Comparison of ENCODE assay signal across 9 cellular contexts in the genomic region with DNA sequence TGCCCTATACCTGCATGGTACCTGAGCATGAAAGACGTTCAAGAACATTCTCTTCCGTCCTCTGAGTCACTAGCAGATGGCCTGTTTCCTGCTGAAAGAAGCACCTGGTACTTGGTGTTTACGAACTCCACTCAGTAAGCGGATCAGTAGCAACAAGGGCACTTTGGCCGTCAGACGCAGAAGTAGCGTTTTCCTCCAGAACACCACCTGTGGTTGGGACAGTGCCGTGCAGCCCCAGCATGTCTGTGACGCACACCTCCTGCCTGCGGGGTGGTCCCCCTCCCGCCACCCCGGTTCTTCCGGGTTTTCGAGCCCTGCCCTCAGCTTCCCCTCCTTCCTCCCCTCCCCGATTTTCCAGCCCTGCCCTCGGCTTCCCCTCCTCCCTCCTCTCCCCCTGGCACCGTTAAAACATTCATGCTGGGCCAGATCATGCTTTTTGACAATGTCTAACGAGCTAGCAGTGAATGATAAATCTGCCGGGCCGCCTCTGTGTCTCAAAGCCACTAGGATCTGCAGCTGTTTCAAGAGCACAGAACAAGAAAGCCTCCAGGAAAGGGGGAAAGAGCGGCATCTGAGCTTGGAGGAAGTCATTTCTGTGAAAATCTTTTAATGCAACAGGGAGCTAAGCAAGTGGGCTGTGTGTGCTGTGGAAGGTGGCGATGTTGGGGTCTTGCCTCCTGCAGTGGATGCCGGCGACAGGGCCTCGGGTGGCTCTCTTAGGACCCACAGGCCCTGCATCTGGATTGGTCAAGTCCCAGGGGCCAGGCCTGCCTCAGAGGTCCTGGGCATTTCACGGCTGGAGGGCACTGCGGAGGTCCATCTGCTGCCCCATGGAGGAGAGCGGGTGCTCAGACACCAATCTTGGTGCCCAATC.
DNase-seq lines count a peak whose midpoint lies in the region; ATAC-seq, FAIRE-seq and TF ChIP-seq lines count a peak whose summit lies in the region.
"Had no signal": no experiment of that assay in that cellular context is flagged by ENCODE, and none has a peak within 500 bp of the region (broad histone marks: within the 10 kb centered on the region; RNA-seq: fewer than 3 reads in every experiment).

No MANE protein-coding gene starts in this region.

- POLR2A ChIA-PET in MCF 10A (lab: Yijun Ruan, JAX), result no interaction called here
- POLR2A ChIA-PET in activated CD8-positive, alpha-beta T cell treated with anti-CD3 and anti-CD28 coated beads for 36 hours (lab: Charles Lee), result no interaction called here

- ATAC-seq in activated CD8-positive, alpha-beta T cell treated with anti-CD3 and anti-CD28 coated beads for 36 hours, result peak; percentile 92
- ATAC-seq in stimulated activated naive CD8-positive, alpha-beta T cell treated with anti-CD3 and anti-CD28 coated beads, Interleukin-15, Interleukin-2, amounts not matched to agents 100 U/mL and 50 U/mL, for 24 hours, result peak; percentile 84
- ATAC-seq: gastrocnemius medialis had no signal

- TF ChIP-seq CTCF in breast epithelium (IDR thresholded peaks at IDR 0.05), result no peak
- no peak for TF ChIP-seq CTCF in MCF 10A (IDR thresholded peaks at IDR 0.05; ENCODE audit: unreplicated experiment)
- TF ChIP-seq CTCF in activated CD8-positive, alpha-beta T cell treated with anti-CD3 and anti-CD28 coated beads for 36 hours (IDR thresholded peaks at IDR 0.05), result no peak

- no peaks in the 10 kb centered on the region for H3K4me1 ChIP-seq in breast epithelium

- H3K4me1 Mint-ChIP-seq in MCF 10A (ENCODE audit: insufficient read depth, unreplicated experiment) (no peaks in the 10 kb centered on the region), immature natural killer cell (peaks cover 15 to 31% of the 10 kb centered on the region in 2 donors)
- peaks cover 26% of the 10 kb centered on the region for H3K4me1 Mint-ChIP-seq in activated CD8-positive, alpha-beta T cell treated with anti-CD3 and anti-CD28 coated beads for 36 hours (ENCODE audit: low read depth)

- no TSS peak for BruUV-seq in MCF 10A (replicated peaks; lab: Mats Ljungman, UMichigan)

- H3K27ac Mint-ChIP-seq in MCF 10A (ENCODE audit: low read depth, unreplicated experiment) (no peak overlapping the region), immature natural killer cell (peak overlapping the region in 2 of 6 donors; percentile 57 to 72)
- peak overlapping the region; percentile 80 for H3K27ac Mint-ChIP-seq in activated CD8-positive, alpha-beta T cell treated with anti-CD3 and anti-CD28 coated beads for 36 hours

- H3K9me3 ChIP-seq in breast epithelium, result no peaks in the 10 kb centered on the region
- H3K9me3 ChIP-seq: gastrocnemius medialis had no signal

- DNase-seq in breast epithelium (ENCODE audit: low spot score in 2 of 2) (peak; percentile 18 to 52), MCF 10A (ENCODE audit: unreplicated experiment) (no peak), NCI-H1105 treated with DMSO at 0.1 percent for 48 hours (lab: John Stamatoyannopoulos, UW) (peak; percentile 17), immature natural killer cell (peak; percentile 50 to 56 (median 53)), H54 (ENCODE audit: insufficient read length, low spot score) (no peak), inferior parietal cortex (ENCODE audit: extremely low spot score) (no peak)
- DNase-seq in activated CD8-positive, alpha-beta T cell treated with anti-CD3 and anti-CD28 coated beads for 36 hours, result peak; percentile 79
- peak; percentile 69 for DNase-seq in stimulated activated naive CD8-positive, alpha-beta T cell treated with anti-CD3 and anti-CD28 coated beads, Interleukin-15, Interleukin-2, amounts not matched to agents 100 U/mL and 50 U/mL, for 24 hours

- H3K4me3 ChIP-seq in breast epithelium, result no peak overlapping the region
- H3K4me3 ChIP-seq: gastrocnemius medialis had no signal

- peaks cover 0 to 18% of the 10 kb centered on the region in 2 donors for H3K27me3 ChIP-seq in breast epithelium

- CTCF ChIA-PET in MCF 10A (lab: Yijun Ruan, JAX), result no interaction called here
- CTCF ChIA-PET in activated CD8-positive, alpha-beta T cell treated with anti-CD3 and anti-CD28 coated beads for 36 hours (lab: Charles Lee), result interaction anchor here (1.0 to 1.6 kb wide), 4 partner anchors 8 to 570 kb away, joined by 3 to 8 read pairs (median 4); no protein-coding TSS in a partner anchor

- intact Hi-C loops in breast epithelium (cut with DNase I; ENCODE audit: low total_unique reads), result no loop called here
- intact Hi-C loops in MCF 10A (cut with micrococcal nuclease), result no loop called here
- intact Hi-C loops in activated CD8-positive, alpha-beta T cell treated with anti-CD3 and anti-CD28 coated beads for 36 hours (cut with micrococcal nuclease), result no loop called here

- H3K27me3 Mint-ChIP-seq in MCF 10A (ENCODE audit: insufficient read depth, unreplicated experiment), result peaks cover 30% of the 10 kb centered on the region
- H3K27me3 Mint-ChIP-seq in activated CD8-positive, alpha-beta T cell treated with anti-CD3 and anti-CD28 coated beads for 36 hours, result peaks cover 2% of the 10 kb centered on the region
- H3K27me3 Mint-ChIP-seq in immature natural killer cell (ENCODE audit: low read depth in 3 of 3), result peaks cover 8 to 16% (median 8%) of the 10 kb centered on the region in 3 donors

- no peaks in the 10 kb centered on the region for H3K36me3 ChIP-seq in breast epithelium
- H3K36me3 ChIP-seq: gastrocnemius medialis had no signal

- H3K4me3 Mint-ChIP-seq in MCF 10A (ENCODE audit: unreplicated experiment), result no peak overlapping the region
- H3K4me3 Mint-ChIP-seq in activated CD8-positive, alpha-beta T cell treated with anti-CD3 and anti-CD28 coated beads for 36 hours, result peak overlapping the region; percentile 29
- peak overlapping the region; percentile 30 to 56 (median 43) for H3K4me3 Mint-ChIP-seq in immature natural killer cell

- no peak for FAIRE-seq in H54 (lab: Jason Lieb, UNC)

- H3K36me3 Mint-ChIP-seq in MCF 10A (ENCODE audit: insufficient read depth, unreplicated experiment) (no peaks in the 10 kb centered on the region), immature natural killer cell (no peaks in the 10 kb centered on the region)
- H3K36me3 Mint-ChIP-seq in activated CD8-positive, alpha-beta T cell treated with anti-CD3 and anti-CD28 coated beads for 36 hours (ENCODE audit: low read depth), result no peaks in the 10 kb centered on the region

- H3K9me3 Mint-ChIP-seq in MCF 10A (ENCODE audit: unreplicated experiment) (no peaks in the 10 kb centered on the region), immature natural killer cell (no peaks in the 10 kb centered on the region)
- no peaks in the 10 kb centered on the region for H3K9me3 Mint-ChIP-seq in activated CD8-positive, alpha-beta T cell treated with anti-CD3 and anti-CD28 coated beads for 36 hours

- no peak overlapping the region for H3K27ac ChIP-seq in breast epithelium
- H3K27ac ChIP-seq: gastrocnemius medialis had no signal

- TF ChIP-seq POLR2A in breast epithelium (IDR thresholded peaks at IDR 0.05), result no peak
- no peak for TF ChIP-seq POLR2A in H54 (IDR thresholded peaks at IDR 0.05; ENCODE audit: low read depth, low read length)

Comparison
In these comparisons a context has a peak if more than half of its experiments do, and no peak if none do; other contexts are left out.
1. DNase-seq: peak in breast epithelium (2 of 2), NCI-H1105 treated with DMSO at 0.1 percent for 48 hours (single experiment), activated CD8-positive, alpha-beta T cell treated with anti-CD3 and anti-CD28 coated beads for 36 hours (single experiment), immature natural killer cell (3 of 3) and stimulated activated naive CD8-positive, alpha-beta T cell treated with anti-CD3 and anti-CD28 coated beads, Interleukin-15, Interleukin-2, amounts not matched to agents 100 U/mL and 50 U/mL, for 24 hours (single experiment); none in MCF 10A (single experiment), H54 (single experiment) and inferior parietal cortex (single experiment).